15 cellular contexts compared by ENCODE assay signal in the genomic region with DNA sequence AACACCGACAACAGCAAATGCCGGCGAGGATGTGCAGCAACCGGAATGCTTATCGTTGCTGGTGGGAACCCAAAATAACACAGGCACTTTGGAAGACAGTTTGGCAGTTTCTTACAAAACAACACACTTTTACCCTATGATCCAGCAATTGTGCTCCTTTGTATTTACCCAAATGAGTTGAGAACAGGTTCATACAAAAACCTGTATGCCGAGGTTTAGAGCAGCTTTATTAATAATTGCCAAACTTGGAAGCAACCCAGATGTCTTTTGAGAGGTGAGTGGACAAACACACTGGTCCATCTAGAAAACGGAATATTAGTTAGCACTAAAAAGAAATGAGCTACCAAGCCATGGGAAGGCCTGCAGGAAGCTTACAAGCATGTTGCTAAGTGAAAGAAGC.
DNase-seq lines count a peak whose midpoint lies in the region; ATAC-seq and TF ChIP-seq lines count a peak whose summit lies in the region.
"Had no signal": no experiment of that assay in that cellular context is flagged by ENCODE, and none has a peak within 500 bp of the region (broad histone marks: within the 10 kb centered on the region; RNA-seq: fewer than 3 reads in every experiment).

No MANE protein-coding gene starts in this region.

- H3K4me3 ChIP-seq in lower lobe of right lung (no peak overlapping the region), upper lobe of right lung (no peak overlapping the region)
- H3K4me3 ChIP-seq: BLaER1, GM23248, HAP-1 had no signal

- no peaks in the 10 kb centered on the region for H3K36me3 ChIP-seq in lower lobe of right lung
- H3K36me3 ChIP-seq in upper lobe of right lung = no peaks in the 10 kb centered on the region
- H3K36me3 ChIP-seq: BLaER1, HAP-1 had no signal

- DNase-seq in left ventricle myocardium superior (peak; percentile 2), left cardiac atrium (no peak), lower lobe of right lung (no peak), upper lobe of right lung (no peak)
- DNase-seq: 8988T; CD4-positive, alpha-beta memory T cell; DMS79 treated with DMSO at 0.1 percent for 48 hours; GF-D8; GM23248 had no signal

- no peak for ATAC-seq in left ventricle myocardium superior
- no peak for ATAC-seq in left cardiac atrium
- peak; percentile 54 to 62 for ATAC-seq in lower lobe of right lung
- peak; percentile 37 for ATAC-seq in upper lobe of right lung
- no peak for ATAC-seq in GM18858 (IDR thresholded peaks at IDR 0.05; ENCODE audit: unreplicated experiment)
- ATAC-seq in HG02763 (IDR thresholded peaks at IDR 0.05; ENCODE audit: unreplicated experiment) = no peak
- ATAC-seq in GM21423 (IDR thresholded peaks at IDR 0.05; ENCODE audit: unreplicated experiment) = no peak

- H3K4me1 ChIP-seq in lower lobe of right lung (peaks cover 1% of the 10 kb centered on the region), upper lobe of right lung (no peaks in the 10 kb centered on the region)
- H3K4me1 ChIP-seq: HAP-1 had no signal

- H3K27ac ChIP-seq in VCaP = peak overlapping the region; percentile 67
- no peak overlapping the region for H3K27ac ChIP-seq in lower lobe of right lung
- no peak overlapping the region for H3K27ac ChIP-seq in upper lobe of right lung
- H3K27ac ChIP-seq: BLaER1 had no signal

- no peak for TF ChIP-seq CTCF in VCaP (conservative IDR thresholded peaks at IDR 0.05)
- no peak for TF ChIP-seq CTCF in lower lobe of right lung (IDR thresholded peaks at IDR 0.05)
- TF ChIP-seq CTCF in upper lobe of right lung (IDR thresholded peaks at IDR 0.05) = no peak

- H3K27me3 ChIP-seq in lower lobe of right lung (ENCODE audit: low read depth) (no peaks in the 10 kb centered on the region), upper lobe of right lung (no peaks in the 10 kb centered on the region)
- H3K27me3 ChIP-seq: BLaER1 had no signal

- intact Hi-C loops in left ventricle myocardium superior (cut with micrococcal nuclease) = no loop called here
- intact Hi-C loops in left cardiac atrium (cut with DNase I) = no loop called here
- intact Hi-C loops in lower lobe of right lung (cut with DNase I) = no loop called here
- intact Hi-C loops in upper lobe of right lung (cut with DNase I) = no loop called here

- H3K9me3 ChIP-seq in lower lobe of right lung (peaks cover 14% of the 10 kb centered on the region), upper lobe of right lung (peaks cover 9% of the 10 kb centered on the region)

Comparison
In these comparisons a context has a peak if more than half of its experiments do, and no peak if none do; other contexts are left out.
1. ATAC-seq: peak in lower lobe of right lung (2 of 2) and upper lobe of right lung (single experiment); none in left ventricle myocardium superior (single experiment), left cardiac atrium (0 of 2), GM18858 (single experiment), HG02763 (single experiment) and GM21423 (single experiment).